2 cellular contexts compared by ENCODE assay signal in the genomic region with DNA sequence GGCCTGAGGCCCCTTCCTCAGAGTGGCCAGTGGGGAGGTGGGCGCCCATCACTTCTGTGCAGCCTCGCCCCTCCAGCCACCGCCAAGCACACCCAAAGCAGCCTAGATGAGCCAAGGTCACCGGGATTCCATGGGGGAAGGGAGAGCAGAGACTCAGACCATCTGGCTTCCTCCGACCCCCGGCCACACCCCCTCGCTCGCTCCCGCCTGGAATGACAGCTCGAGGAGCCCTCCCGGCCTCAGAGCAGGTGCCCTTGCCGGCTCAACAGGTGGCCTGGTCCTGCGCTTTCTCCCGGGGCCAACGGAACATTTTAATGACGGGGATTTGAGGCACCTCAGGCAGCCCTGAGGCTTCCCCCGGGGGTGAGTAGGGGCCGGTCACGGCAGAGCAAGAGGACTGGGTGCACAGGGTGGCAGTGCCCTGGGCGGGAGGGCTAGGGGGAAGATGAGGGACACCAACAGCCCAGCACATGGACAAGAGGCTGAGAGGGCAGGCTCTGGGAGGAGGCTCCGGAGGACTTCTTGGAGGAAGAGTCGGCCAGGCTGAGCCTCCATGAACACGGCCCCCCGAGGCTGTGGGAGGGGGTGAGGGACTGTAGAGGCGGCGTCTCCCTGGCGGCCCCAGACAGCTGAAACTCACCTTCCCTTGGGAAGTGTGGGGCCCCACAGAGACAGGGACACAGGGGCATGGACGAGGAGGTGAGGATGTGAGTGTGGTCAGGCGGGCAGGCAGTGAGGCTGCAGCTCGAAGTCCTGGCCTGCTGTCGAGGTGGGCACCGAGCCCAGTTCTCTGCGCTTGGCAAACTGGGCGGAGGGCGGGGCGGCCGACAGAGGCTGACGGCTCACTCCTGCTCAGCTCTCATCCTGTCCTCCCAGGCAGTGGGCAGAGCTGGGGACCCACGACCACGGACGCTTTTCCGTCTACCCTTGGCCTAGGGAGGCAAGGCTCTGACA.
TF ChIP-seq lines count a peak whose summit lies in the region.

No MANE protein-coding gene starts in this region.

TF ChIP-seq in IMR-90, 13 proteins besides CTCF, POLR2A, EP300 and RAD21:
- TF ChIP-seq MXI1 (IDR thresholded peaks at IDR 0.05; ENCODE audit: borderline replicate concordance, low read depth, low read length) (no peak), FOS (IDR thresholded peaks at IDR 0.05; ENCODE audit: low read depth, low read length) (no peak), USF2 (IDR thresholded peaks at IDR 0.05; ENCODE audit: low read depth, low read length) (no peak), SMC3 (IDR thresholded peaks at IDR 0.05; ENCODE audit: low read depth, low read length) (no peak), MAFK (IDR thresholded peaks at IDR 0.05; ENCODE audit: low read depth, low read length) (no peak), MAZ (IDR thresholded peaks at IDR 0.05; ENCODE audit: borderline replicate concordance, low read depth, low read length) (no peak), RFX5 (IDR thresholded peaks at IDR 0.05; ENCODE audit: low read depth, low read length) (no peak), NFE2L2 (IDR thresholded peaks at IDR 0.05; ENCODE audit: low read depth, low read length) (no peak), BHLHE40 (IDR thresholded peaks at IDR 0.05; ENCODE audit: low read depth, low read length) (no peak), CEBPB (IDR thresholded peaks at IDR 0.05; ENCODE audit: low read depth, low read length) (no peak), RCOR1 (IDR thresholded peaks at IDR 0.05; ENCODE audit: insufficient replicate concordance, low read length) (no peak), ELK1 (IDR thresholded peaks at IDR 0.05; ENCODE audit: borderline replicate concordance, low read depth, low read length) (no peak), CHD1 (IDR thresholded peaks at IDR 0.05; ENCODE audit: low read depth, low read length) (no peak)

TF ChIP-seq in SK-N-SH treated with all-trans-retinoic acid at 6 μM for 48 hours, 23 proteins besides CTCF, POLR2A, EP300 and RAD21:
- no peak for TF ChIP-seq PPARA (CRISPR knock-in tag; IDR thresholded peaks at IDR 0.05; ENCODE audit: borderline replicate concordance)
- TF ChIP-seq, protein P1, sequence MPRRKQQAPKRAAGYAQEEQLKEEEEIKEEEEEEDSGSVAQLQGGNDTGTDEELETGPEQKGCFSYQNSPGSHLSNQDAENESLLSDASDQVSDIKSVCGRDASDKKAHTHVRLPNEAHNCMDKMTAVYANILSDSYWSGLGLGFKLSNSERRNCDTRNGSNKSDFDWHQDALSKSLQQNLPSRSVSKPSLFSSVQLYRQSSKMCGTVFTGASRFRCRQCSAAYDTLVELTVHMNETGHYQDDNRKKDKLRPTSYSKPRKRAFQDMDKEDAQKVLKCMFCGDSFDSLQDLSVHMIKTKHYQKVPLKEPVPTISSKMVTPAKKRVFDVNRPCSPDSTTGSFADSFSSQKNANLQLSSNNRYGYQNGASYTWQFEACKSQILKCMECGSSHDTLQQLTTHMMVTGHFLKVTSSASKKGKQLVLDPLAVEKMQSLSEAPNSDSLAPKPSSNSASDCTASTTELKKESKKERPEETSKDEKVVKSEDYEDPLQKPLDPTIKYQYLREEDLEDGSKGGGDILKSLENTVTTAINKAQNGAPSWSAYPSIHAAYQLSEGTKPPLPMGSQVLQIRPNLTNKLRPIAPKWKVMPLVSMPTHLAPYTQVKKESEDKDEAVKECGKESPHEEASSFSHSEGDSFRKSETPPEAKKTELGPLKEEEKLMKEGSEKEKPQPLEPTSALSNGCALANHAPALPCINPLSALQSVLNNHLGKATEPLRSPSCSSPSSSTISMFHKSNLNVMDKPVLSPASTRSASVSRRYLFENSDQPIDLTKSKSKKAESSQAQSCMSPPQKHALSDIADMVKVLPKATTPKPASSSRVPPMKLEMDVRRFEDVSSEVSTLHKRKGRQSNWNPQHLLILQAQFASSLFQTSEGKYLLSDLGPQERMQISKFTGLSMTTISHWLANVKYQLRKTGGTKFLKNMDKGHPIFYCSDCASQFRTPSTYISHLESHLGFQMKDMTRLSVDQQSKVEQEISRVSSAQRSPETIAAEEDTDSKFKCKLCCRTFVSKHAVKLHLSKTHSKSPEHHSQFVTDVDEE (CRISPR knock-in tag; IDR thresholded peaks at IDR 0.05): no peak
- no peak for TF ChIP-seq CSDC2 (CRISPR knock-in tag; IDR thresholded peaks at IDR 0.05)
- TF ChIP-seq SNAI2 (CRISPR knock-in tag; IDR thresholded peaks at IDR 0.05): no peak
- TF ChIP-seq ZC3H10 (CRISPR knock-in tag; IDR thresholded peaks at IDR 0.05): no peak
- TF ChIP-seq GLIS3 (CRISPR knock-in tag; IDR thresholded peaks at IDR 0.05): no peak
- TF ChIP-seq, protein P2, sequence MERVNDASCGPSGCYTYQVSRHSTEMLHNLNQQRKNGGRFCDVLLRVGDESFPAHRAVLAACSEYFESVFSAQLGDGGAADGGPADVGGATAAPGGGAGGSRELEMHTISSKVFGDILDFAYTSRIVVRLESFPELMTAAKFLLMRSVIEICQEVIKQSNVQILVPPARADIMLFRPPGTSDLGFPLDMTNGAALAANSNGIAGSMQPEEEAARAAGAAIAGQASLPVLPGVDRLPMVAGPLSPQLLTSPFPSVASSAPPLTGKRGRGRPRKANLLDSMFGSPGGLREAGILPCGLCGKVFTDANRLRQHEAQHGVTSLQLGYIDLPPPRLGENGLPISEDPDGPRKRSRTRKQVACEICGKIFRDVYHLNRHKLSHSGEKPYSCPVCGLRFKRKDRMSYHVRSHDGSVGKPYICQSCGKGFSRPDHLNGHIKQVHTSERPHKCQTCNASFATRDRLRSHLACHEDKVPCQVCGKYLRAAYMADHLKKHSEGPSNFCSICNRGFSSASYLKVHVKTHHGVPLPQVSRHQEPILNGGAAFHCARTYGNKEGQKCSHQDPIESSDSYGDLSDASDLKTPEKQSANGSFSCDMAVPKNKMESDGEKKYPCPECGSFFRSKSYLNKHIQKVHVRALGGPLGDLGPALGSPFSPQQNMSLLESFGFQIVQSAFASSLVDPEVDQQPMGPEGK (CRISPR knock-in tag; IDR thresholded peaks at IDR 0.05; ENCODE audit: borderline replicate concordance): no peak
- TF ChIP-seq ARNTL (CRISPR knock-in tag; IDR thresholded peaks at IDR 0.05; ENCODE audit: borderline replicate concordance, low read depth): no peak
- TF ChIP-seq TCF4 (CRISPR knock-in tag; IDR thresholded peaks at IDR 0.05; ENCODE audit: borderline replicate concordance): no peak
- no peak for TF ChIP-seq ZFP30 (CRISPR knock-in tag; IDR thresholded peaks at IDR 0.05)
